Comparison of ENCODE assay signal across 8 cellular contexts in the genomic region with DNA sequence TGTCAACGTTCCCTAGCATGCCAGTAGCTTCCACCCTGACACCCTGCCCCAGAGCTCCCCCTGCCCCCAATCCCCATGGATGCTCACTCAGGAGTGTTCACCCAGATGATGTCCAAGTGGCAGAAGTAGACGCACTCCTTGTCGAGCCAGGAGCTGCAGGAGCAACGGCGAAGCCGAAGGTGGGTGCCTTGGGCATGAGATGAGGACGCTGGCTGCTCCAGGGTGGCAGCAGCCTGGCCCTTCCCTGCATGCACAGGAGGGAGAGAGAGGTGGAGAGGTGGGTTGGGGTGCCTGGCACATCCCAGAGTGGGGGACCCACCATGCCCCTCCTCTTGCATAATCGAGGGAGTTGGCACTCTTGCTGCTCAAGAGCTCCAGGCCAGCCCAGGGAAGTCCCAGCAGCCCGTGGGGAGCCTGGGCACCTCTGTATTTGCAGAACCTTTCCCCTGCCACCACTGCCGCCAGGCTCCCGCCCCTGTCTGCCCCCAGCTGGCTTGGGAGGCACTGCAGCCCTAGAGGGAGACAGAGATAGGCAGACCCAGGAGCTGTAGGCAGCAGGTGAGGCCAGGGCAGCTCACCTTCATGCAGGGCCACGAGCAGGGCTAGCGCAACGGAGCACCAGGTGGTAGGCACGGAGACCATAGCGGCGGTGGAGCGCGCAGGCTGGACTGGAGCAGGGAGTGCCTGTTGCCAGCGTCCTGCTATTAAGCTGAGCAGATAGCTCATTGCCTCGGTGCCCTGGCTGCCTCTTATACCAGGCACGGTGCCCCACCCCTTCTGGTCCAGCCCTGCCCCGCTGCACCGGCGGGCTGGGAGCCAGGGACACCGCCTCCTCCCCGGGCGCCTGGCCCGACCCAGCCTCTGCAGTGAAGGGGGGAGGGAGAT. TPM values are rescaled to one million over a fixed set of nuclear protein-coding genes. Genes with fewer than 3 reads are reported as not detected.
DNase-seq lines count a peak whose midpoint lies in the region; ATAC-seq and TF ChIP-seq lines count a peak whose summit lies in the region.

A gene (minus strand): TSS at position 724 of the 885 bp plus-strand sequence. CDS start 82 bp downstream, at position 642.

- no peak within 1 kb of the TSS for H3K4me3 ChIP-seq in Panc1 (ENCODE audit: low read depth in 2 of 2, low read length in 2 of 2)
- H3K4me3 ChIP-seq in upper lobe of right lung: no peak within 1 kb of the TSS
- no peak within 1 kb of the TSS for H3K4me3 ChIP-seq in tibial artery

- in situ Hi-C loops in Panc1 (cut with HindIII; ENCODE audit: low pct_unique_long_range_greater_than_20kb, low sequenced_read_pairs): no loop called here

- POLR2A ChIA-PET in Panc1 (lab: Charles Lee): no interaction called here

- intact Hi-C loops in Right ventricle myocardium inferior (cut with DNase I) (loop anchor here (5.0 kb wide), 1 partner anchor 42 kb away; no protein-coding TSS in a partner anchor), cardiac septum (cut with DNase I) (no loop called here), Panc1 (cut with micrococcal nuclease; ENCODE audit: unreplicated experiment) (no loop called here), upper lobe of right lung (cut with DNase I) (no loop called here), tibial artery (cut with DNase I; ENCODE audit: low total_unique reads) (no loop called here)

- H3K9me3 ChIP-seq in Panc1 (ENCODE audit: control insufficient read depth, insufficient read depth, low read depth, low read length): no peaks in the 10 kb centered on the region
- H3K9me3 ChIP-seq in upper lobe of right lung: no peaks in the 10 kb centered on the region
- H3K9me3 ChIP-seq in tibial artery: no peaks in the 10 kb centered on the region

- CTCF ChIA-PET in Panc1 (lab: Charles Lee): interaction anchor here (1.0 kb wide), 1 partner anchor 8 kb away, joined by 3 read pairs; no protein-coding TSS in a partner anchor

- ATAC-seq in Right ventricle myocardium inferior (peak; percentile 77), Panc1 (peak; percentile 66), upper lobe of right lung (peak; percentile 85)

- H3K36me3 ChIP-seq in Panc1 (ENCODE audit: control insufficient read depth, insufficient read depth, low read length): no peaks in the 10 kb centered on the region
- no peaks in the 10 kb centered on the region for H3K36me3 ChIP-seq in upper lobe of right lung
- no peaks in the 10 kb centered on the region for H3K36me3 ChIP-seq in tibial artery

- BruUV-seq in Panc1 (replicated peaks; lab: Mats Ljungman, UMichigan): no TSS peak

- TF ChIP-seq CTCF in Panc1 (IDR thresholded peaks at IDR 0.05): no peak
- TF ChIP-seq CTCF in upper lobe of right lung (IDR thresholded peaks at IDR 0.05): no peak
- peak in 1 of 2 experiments; percentile 7 for TF ChIP-seq CTCF in tibial artery (IDR thresholded peaks at IDR 0.05)

- H3K27ac ChIP-seq in Panc1 (ENCODE audit: low read length): no peak within 1 kb of the TSS
- H3K27ac ChIP-seq in upper lobe of right lung: no peak within 1 kb of the TSS
- H3K27ac ChIP-seq in tibial artery: no peak within 1 kb of the TSS

- DNase-seq in Right ventricle myocardium inferior (ENCODE audit: missing footprints) (peak; percentile 78), cardiac septum (ENCODE audit: low spot score) (no peak), Panc1 (ENCODE audit: low read depth, low spot score) (no peak), iPS-NIHi7 (ENCODE audit: extremely low spot score) (peak; percentile 62), upper lobe of right lung (peak; percentile 89), T-helper 9 cell (no peak), tibial artery (no peak)
- no peak for DNase-seq in stimulated activated CD4-positive, alpha-beta T cell treated with anti-CD3 and anti-CD28 coated beads, Interleukin-4, amount 100 ng/mL, for 24 hours

- H3K27me3 ChIP-seq in Panc1 (ENCODE audit: control insufficient read depth, insufficient read depth, low read length) (no peaks in the 10 kb centered on the region), upper lobe of right lung (no peaks in the 10 kb centered on the region), tibial artery (no peaks in the 10 kb centered on the region)

- H3K4me1 ChIP-seq in Panc1 (ENCODE audit: control insufficient read depth, insufficient read depth, low read length) (peaks cover 16% of the 10 kb centered on the region), upper lobe of right lung (peaks cover 33% of the 10 kb centered on the region), tibial artery (peaks cover 1 to 46% (median 11%) of the 10 kb centered on the region in 4 donors)

RNA-seq across cellular contexts. Expression of the gene that starts here (rescaled TPM):
- total RNA-seq in Right ventricle myocardium inferior: not detected
- total RNA-seq in cardiac septum: 1.1 TPM
- not detected for total RNA-seq in Panc1 (2021; ENCODE audit: unreplicated experiment)
- 0.24 TPM for polyA plus RNA-seq in Panc1 (2012; ENCODE audit: insufficient read length)
- total RNA-seq in upper lobe of right lung: not detected

Comparison
In these comparisons a context has a peak if more than half of its experiments do, and no peak if none do; other contexts are left out.
1. Peak in DNase-seq and ATAC-seq in Right ventricle myocardium inferior; RNA of the gene not detected or under 1 TPM.
2. Peak in ATAC-seq in Panc1; RNA of the gene not detected or under 1 TPM.
3. Peak in DNase-seq and ATAC-seq in upper lobe of right lung; RNA of the gene not detected or under 1 TPM.